In genomic region chr7:92335574-92335973, GRCh38 we compare ENCODE assay signal across 33 cellular contexts.
"Had no signal": no experiment of that assay in that cellular context is flagged by ENCODE, and none has a peak within 500 bp of the region (broad histone marks: within the 10 kb centered on the region; RNA-seq: fewer than 3 reads in every experiment).

No MANE protein-coding gene starts in this region.

- H3K9me3 ChIP-seq: body of pancreas had no signal

- H3K36me3 ChIP-seq: adrenal gland, brain microvascular endothelial cell, breast epithelium had no signal

- H3K4me1 Mint-ChIP-seq: activated B cell treated with CpG ODN at 0.5 μM for 24 hours; activated CD4-positive, alpha-beta T cell treated with anti-CD3 and anti-CD28 coated beads, Interleukin-2, amount 10 ng/mL, durations not matched to agents 24 days and 14 days; activated naive CD8-positive, alpha-beta T cell treated with anti-CD3 and anti-CD28 coated beads for 36 hours; activated T-helper 17 cell treated with anti-CD3 and anti-CD28 coated beads, Interleukin-2, amount 50 U/mL, for 72 hours had no signal

- ATAC-seq: activated CD8-positive, alpha-beta T cell treated with anti-CD3 and anti-CD28 coated beads for 36 hours; activated naive CD4-positive, alpha-beta T cell treated with anti-CD3 and anti-CD28 coated beads, Interleukin-2, amount 50 U/mL, for 72 hours; activated T-helper 17 cell treated with anti-CD3 and anti-CD28 coated beads, Interleukin-2, amount 50 U/mL, for 72 hours; body of pancreas had no signal

- H3K27me3 ChIP-seq: adrenal gland, body of pancreas, brain microvascular endothelial cell, breast epithelium had no signal

- H3K9me3 Mint-ChIP-seq: activated CD4-positive, alpha-beta T cell treated with anti-CD3 and anti-CD28 coated beads, Interleukin-2, amount 10 ng/mL, durations not matched to agents 24 days and 14 days; activated naive CD4-positive, alpha-beta T cell treated with anti-CD3 and anti-CD28 coated beads, Interleukin-2, amount 50 U/mL, for 72 hours; activated T-cell treated with anti-CD3 and anti-CD28 coated beads, Interleukin-2, amount 50 U/mL, for 24 hours; activated T-helper 17 cell treated with anti-CD3 and anti-CD28 coated beads, Interleukin-2, amount 50 U/mL, for 72 hours had no signal

- H3K4me1 ChIP-seq: adrenal gland, breast epithelium had no signal

- H3K27me3 Mint-ChIP-seq: activated B cell treated with CpG ODN at 0.5 μM for 24 hours; activated CD4-positive, alpha-beta memory T cell treated with anti-CD3 and anti-CD28 coated beads for 36 hours; activated CD4-positive, alpha-beta T cell treated with anti-CD3 and anti-CD28 coated beads, Interleukin-2, amount 10 ng/mL, durations not matched to agents 24 days and 14 days; activated CD8-positive, alpha-beta T cell treated with anti-CD3 and anti-CD28 coated beads for 36 hours; activated naive CD8-positive, alpha-beta T cell treated with anti-CD3 and anti-CD28 coated beads for 36 hours; activated T-cell treated with anti-CD3 and anti-CD28 coated beads, Interleukin-2, amount 50 U/mL, for 24 hours; activated T-helper 17 cell treated with anti-CD3 and anti-CD28 coated beads, Interleukin-2, amount 50 U/mL, for 72 hours had no signal

- H3K27ac Mint-ChIP-seq: activated B cell treated with CpG ODN at 0.5 μM for 24 hours; activated CD4-positive, alpha-beta memory T cell treated with anti-CD3 and anti-CD28 coated beads for 36 hours; activated CD4-positive, alpha-beta T cell treated with anti-CD3 and anti-CD28 coated beads, Interleukin-2, amount 10 ng/mL, durations not matched to agents 24 days and 14 days; activated CD8-positive, alpha-beta T cell treated with anti-CD3 and anti-CD28 coated beads for 36 hours; activated naive CD4-positive, alpha-beta T cell treated with anti-CD3 and anti-CD28 coated beads for 36 hours; activated naive CD8-positive, alpha-beta T cell treated with anti-CD3 and anti-CD28 coated beads for 36 hours; activated T-cell treated with anti-CD3 and anti-CD28 coated beads, Interleukin-2, amount 50 U/mL, for 24 hours; activated T-helper 1 cell treated with anti-CD3 and anti-CD28 coated beads, Interleukin-12 subunit alpha, Interleukin-12 subunit beta, Interleukin-2, Interleukin-4 antibody, amounts not matched to agents 30 ng/mL and 10 ng/mL and 1 ng/mL, durations not matched to agents 14 hours and 24 hours and 36 hours; activated T-helper 17 cell treated with anti-CD3 and anti-CD28 coated beads, Interleukin-2, amount 50 U/mL, for 72 hours; T-helper 1 cell treated with Interleukin-12 subunit alpha and Interleukin-12 subunit beta and Interleukin-4 antibody, amounts not matched to agents 30 μg/mL and 1 μg/mL, for 36 hours; T-helper 2 cell treated with Interferon-gamma antibody and Interleukin-4, amounts not matched to agents 5 μg/mL and 100 μg/mL, for 36 hours had no signal

- DNase-seq: activated B cell treated with CpG ODN at 0.5 μM for 24 hours; activated CD4-positive, alpha-beta memory T cell treated with anti-CD3 and anti-CD28 coated beads for 36 hours; activated CD4-positive, alpha-beta T cell treated with anti-CD3 and anti-CD28 coated beads for 4 hours; activated CD4-positive, alpha-beta T cell treated with anti-CD3 and anti-CD28 coated beads, Interleukin-2, amount 10 ng/mL, durations not matched to agents 24 days and 14 days; activated CD4-positive, CD25-positive, alpha-beta regulatory T cell treated with anti-CD3 and anti-CD28 coated beads, Interleukin-2, amount 50 U/mL, for 72 hours; activated CD8-positive, alpha-beta memory T cell treated with anti-CD3 and anti-CD28 coated beads, Interleukin-2, amount 50 U/mL, for 4 hours; activated CD8-positive, alpha-beta T cell treated with anti-CD3 and anti-CD28 coated beads for 36 hours; activated effector memory CD4-positive, alpha-beta T cell treated with anti-CD3 and anti-CD28 coated beads, Interleukin-2, amount 50 U/mL, for 16 hours; activated gamma-delta T cell treated with Interleukin-2 at 50 U/mL for 16 hours; activated naive CD4-positive, alpha-beta T cell; activated naive CD4-positive, alpha-beta T cell treated with anti-CD3 and anti-CD28 coated beads for 36 hours; activated naive CD4-positive, alpha-beta T cell treated with anti-CD3 and anti-CD28 coated beads, Interleukin-2, amount 50 U/mL, for 16 hours; activated naive CD8-positive, alpha-beta T cell treated with anti-CD3 and anti-CD28 coated beads for 36 hours; activated T-cell treated with anti-CD3 and anti-CD28 coated beads, Interleukin-2, amount 50 U/mL, for 24 hours; activated T-cell treated with anti-CD3 and anti-CD28 coated beads, Interleukin-2, amount 50 U/mL, for 48 hours; adrenal gland; amniotic stem cell; aorta; body of pancreas; brain microvascular endothelial cell; central memory CD4-positive, alpha-beta T cell; cerebellar nuclear complex; T-helper 1 cell; T-helper 2 cell; T-helper 9 cell had no signal

- FAIRE-seq: astrocyte, TTC549 had no signal

- H3K27ac ChIP-seq: adrenal gland, body of pancreas, brain microvascular endothelial cell, breast epithelium had no signal

- H3K4me3 ChIP-seq: adrenal gland, body of pancreas, breast epithelium had no signal

- H3K4me3 Mint-ChIP-seq: activated B cell treated with CpG ODN at 0.5 μM for 24 hours; activated CD4-positive, alpha-beta memory T cell treated with anti-CD3 and anti-CD28 coated beads for 36 hours; activated CD4-positive, alpha-beta T cell treated with anti-CD3 and anti-CD28 coated beads, Interleukin-2, amount 10 ng/mL, durations not matched to agents 24 days and 14 days; activated CD8-positive, alpha-beta T cell treated with anti-CD3 and anti-CD28 coated beads for 36 hours; activated naive CD4-positive, alpha-beta T cell treated with anti-CD3 and anti-CD28 coated beads for 36 hours; activated naive CD8-positive, alpha-beta T cell treated with anti-CD3 and anti-CD28 coated beads for 36 hours; activated T-cell treated with anti-CD3 and anti-CD28 coated beads, Interleukin-2, amount 50 U/mL, for 24 hours; activated T-helper 1 cell treated with anti-CD3 and anti-CD28 coated beads, Interleukin-12 subunit alpha, Interleukin-12 subunit beta, Interleukin-2, Interleukin-4 antibody, amounts not matched to agents 30 ng/mL and 10 ng/mL and 1 ng/mL, durations not matched to agents 14 hours and 24 hours and 36 hours; activated T-helper 17 cell treated with anti-CD3 and anti-CD28 coated beads, Interleukin-2, amount 50 U/mL, for 72 hours; T-helper 1 cell treated with Interleukin-12 subunit alpha and Interleukin-12 subunit beta and Interleukin-4 antibody, amounts not matched to agents 30 μg/mL and 1 μg/mL, for 36 hours; T-helper 2 cell treated with Interferon-gamma antibody and Interleukin-4, amounts not matched to agents 5 μg/mL and 100 μg/mL, for 36 hours had no signal
